Comparison of ENCODE assay signal across 20 cellular contexts in the genomic region with DNA sequence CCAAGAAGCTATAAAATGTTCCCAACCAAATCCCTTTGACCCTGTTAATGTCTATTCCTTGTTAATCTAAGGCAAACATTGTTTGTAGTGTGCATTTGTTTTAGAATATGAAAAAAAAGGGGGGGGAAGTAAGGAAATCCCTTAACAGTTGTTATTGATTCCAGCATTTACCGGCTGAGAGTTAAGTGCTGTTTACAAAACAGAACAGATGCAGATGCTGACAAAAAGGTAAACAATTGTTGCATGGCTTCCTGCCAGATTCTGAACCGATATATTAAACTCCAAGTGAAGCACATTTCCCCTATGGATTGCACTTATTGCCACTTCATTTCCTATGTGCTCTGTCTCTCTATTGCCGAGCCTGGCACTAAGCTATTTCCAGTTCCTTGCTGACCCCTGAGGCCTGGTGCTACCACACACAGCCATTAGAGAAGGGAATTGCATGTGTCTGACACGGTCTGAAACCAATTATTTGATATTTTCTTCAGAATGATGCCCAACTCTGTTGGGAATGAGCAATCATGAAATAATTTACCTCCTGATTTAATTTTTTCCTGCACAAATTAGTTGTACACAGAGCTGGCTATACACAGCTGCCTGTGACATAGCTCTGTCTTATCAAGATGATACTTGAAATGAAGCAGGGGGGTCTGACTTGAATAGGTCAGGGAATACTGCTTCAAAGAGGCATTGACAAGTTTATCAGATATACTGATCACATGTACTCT.
DNase-seq lines count a peak whose midpoint lies in the region; ATAC-seq lines count a peak whose summit lies in the region.
"Had no signal": no experiment of that assay in that cellular context is flagged by ENCODE, and none has a peak within 500 bp of the region (broad histone marks: within the 10 kb centered on the region; RNA-seq: fewer than 3 reads in every experiment).

No MANE protein-coding gene starts in this region.

- no peaks in the 10 kb centered on the region for H3K36me3 Mint-ChIP-seq in activated CD4-positive, alpha-beta T cell treated with anti-CD3 and anti-CD28 coated beads, Interleukin-2, amount 10 ng/mL, durations not matched to agents 24 days and 14 days (ENCODE audit: low read depth)
- H3K36me3 Mint-ChIP-seq: stimulated activated naive B cell treated with anti-CD40 and anti-IgM and Interleukin-4, amounts not matched to agents 10 μg/mL and 1 μg/mL and 100 μg/mL, for 72 hours had no signal

- DNase-seq in DMS53 (lab: John Stamatoyannopoulos, UW) (peak; percentile 68), NCI-H1092 (lab: John Stamatoyannopoulos, UW) (peak; percentile 14), NCI-H69 (lab: John Stamatoyannopoulos, UW) (peak; percentile 95), fibroblast of gingiva (ENCODE audit: low read depth) (peak; percentile 5), left ventricle myocardium superior (no peak)
- no peak for DNase-seq in activated CD4-positive, alpha-beta T cell treated with anti-CD3 and anti-CD28 coated beads, Interleukin-2, amount 10 ng/mL, durations not matched to agents 24 days and 14 days
- DNase-seq: activated CD4-positive, CD25-positive, alpha-beta regulatory T cell treated with anti-CD3 and anti-CD28 coated beads, Interleukin-2, amount 50 U/mL, for 72 hours; activated naive CD8-positive, alpha-beta T cell treated with anti-CD3 and anti-CD28 coated beads, Interleukin-2, amount 50 U/mL, for 24 hours; dermis blood vessel endothelial cell; occipital lobe; right cardiac atrium; stimulated activated CD4-positive, alpha-beta T cell treated with anti-CD3 and anti-CD28 coated beads, Interleukin-15, amount 100 ng/mL, for 24 hours; stimulated activated naive B cell treated with anti-CD40 and anti-IgM and Interleukin-4, amounts not matched to agents 10 μg/mL and 1 μg/mL and 100 μg/mL, for 72 hours; T-helper 17 cell; thyroid gland had no signal

- no peaks in the 10 kb centered on the region for H3K27me3 Mint-ChIP-seq in activated CD4-positive, alpha-beta T cell treated with anti-CD3 and anti-CD28 coated beads, Interleukin-2, amount 10 ng/mL, durations not matched to agents 24 days and 14 days
- H3K27me3 Mint-ChIP-seq: activated naive CD8-positive, alpha-beta T cell treated with anti-CD3 and anti-CD28 coated beads, Interleukin-2, amount 50 U/mL, for 24 hours; stimulated activated naive B cell treated with anti-CD40 and anti-IgM and Interleukin-4, amounts not matched to agents 10 μg/mL and 1 μg/mL and 100 μg/mL, for 72 hours; T-helper 17 cell had no signal

- intact Hi-C loops in activated CD4-positive, alpha-beta T cell treated with anti-CD3 and anti-CD28 coated beads, Interleukin-2, amount 10 ng/mL, durations not matched to agents 24 days and 14 days (cut with micrococcal nuclease), result no loop called here
- intact Hi-C loops in left ventricle myocardium superior (cut with micrococcal nuclease), result no loop called here

- ATAC-seq in left ventricle myocardium superior (no peak), HG02588 (IDR thresholded peaks at IDR 0.05; ENCODE audit: unreplicated experiment) (no peak)
- ATAC-seq: activated naive CD8-positive, alpha-beta T cell treated with anti-CD3 and anti-CD28 coated beads, Interleukin-2, amount 50 U/mL, for 24 hours; gastroesophageal sphincter; HepG2; left lobe of liver; right cardiac atrium; Right ventricle myocardium inferior; stimulated activated naive B cell treated with anti-CD40 and anti-IgM and Interleukin-4, amounts not matched to agents 10 μg/mL and 1 μg/mL and 100 μg/mL, for 72 hours; T-helper 17 cell had no signal

- H3K9me3 Mint-ChIP-seq in activated CD4-positive, alpha-beta T cell treated with anti-CD3 and anti-CD28 coated beads, Interleukin-2, amount 10 ng/mL, durations not matched to agents 24 days and 14 days, result no peaks in the 10 kb centered on the region
- H3K9me3 Mint-ChIP-seq: activated naive CD8-positive, alpha-beta T cell treated with anti-CD3 and anti-CD28 coated beads, Interleukin-2, amount 50 U/mL, for 24 hours; stimulated activated naive B cell treated with anti-CD40 and anti-IgM and Interleukin-4, amounts not matched to agents 10 μg/mL and 1 μg/mL and 100 μg/mL, for 72 hours had no signal

- no peak overlapping the region for H3K4me3 Mint-ChIP-seq in activated CD4-positive, alpha-beta T cell treated with anti-CD3 and anti-CD28 coated beads, Interleukin-2, amount 10 ng/mL, durations not matched to agents 24 days and 14 days
- H3K4me3 Mint-ChIP-seq: activated naive CD8-positive, alpha-beta T cell treated with anti-CD3 and anti-CD28 coated beads, Interleukin-2, amount 50 U/mL, for 24 hours; stimulated activated naive B cell treated with anti-CD40 and anti-IgM and Interleukin-4, amounts not matched to agents 10 μg/mL and 1 μg/mL and 100 μg/mL, for 72 hours; T-helper 17 cell had no signal

- H3K27ac Mint-ChIP-seq in activated CD4-positive, alpha-beta T cell treated with anti-CD3 and anti-CD28 coated beads, Interleukin-2, amount 10 ng/mL, durations not matched to agents 24 days and 14 days, result no peak overlapping the region
- H3K27ac Mint-ChIP-seq: activated naive CD8-positive, alpha-beta T cell treated with anti-CD3 and anti-CD28 coated beads, Interleukin-2, amount 50 U/mL, for 24 hours; stimulated activated naive B cell treated with anti-CD40 and anti-IgM and Interleukin-4, amounts not matched to agents 10 μg/mL and 1 μg/mL and 100 μg/mL, for 72 hours; T-helper 17 cell had no signal

- H3K4me1 Mint-ChIP-seq in activated CD4-positive, alpha-beta T cell treated with anti-CD3 and anti-CD28 coated beads, Interleukin-2, amount 10 ng/mL, durations not matched to agents 24 days and 14 days, result no peaks in the 10 kb centered on the region
- H3K4me1 Mint-ChIP-seq: activated naive CD8-positive, alpha-beta T cell treated with anti-CD3 and anti-CD28 coated beads, Interleukin-2, amount 50 U/mL, for 24 hours; stimulated activated naive B cell treated with anti-CD40 and anti-IgM and Interleukin-4, amounts not matched to agents 10 μg/mL and 1 μg/mL and 100 μg/mL, for 72 hours; T-helper 17 cell had no signal

Comparison
In these comparisons a context has a peak if more than half of its experiments do, and no peak if none do; other contexts are left out.
1. DNase-seq: peak in DMS53 (single experiment), NCI-H1092 (single experiment), NCI-H69 (single experiment) and fibroblast of gingiva (single experiment); none in activated CD4-positive, alpha-beta T cell treated with anti-CD3 and anti-CD28 coated beads, Interleukin-2, amount 10 ng/mL, durations not matched to agents 24 days and 14 days (single experiment) and left ventricle myocardium superior (single experiment).